Comparison of ENCODE assay signal across 15 cellular contexts in genomic region chr5:158942217-158942616, GRCh38.
"Had no signal": no experiment of that assay in that cellular context is flagged by ENCODE, and none has a peak within 500 bp of the region (broad histone marks: within the 10 kb centered on the region; RNA-seq: fewer than 3 reads in every experiment).

No MANE protein-coding gene starts in this region.

- H3K27ac ChIP-seq: cardiac muscle cell, colonic mucosa, upper lobe of right lung had no signal

- FAIRE-seq: islet of Langerhans had no signal

- H3K36me3 Mint-ChIP-seq: activated CD4-positive, alpha-beta memory T cell treated with anti-CD3 and anti-CD28 coated beads for 36 hours had no signal

- H3K27ac Mint-ChIP-seq: activated CD4-positive, alpha-beta memory T cell treated with anti-CD3 and anti-CD28 coated beads for 36 hours; activated naive CD8-positive, alpha-beta T cell treated with anti-CD3 and anti-CD28 coated beads for 36 hours; nephron progenitor cell had no signal

- H3K4me1 Mint-ChIP-seq: activated naive CD8-positive, alpha-beta T cell treated with anti-CD3 and anti-CD28 coated beads for 36 hours had no signal

- ATAC-seq: stimulated activated naive CD8-positive, alpha-beta T cell treated with anti-CD3 and anti-CD28 coated beads, Interleukin-15, Interleukin-2, amounts not matched to agents 100 U/mL and 50 U/mL, for 24 hours; upper lobe of right lung had no signal

- H3K36me3 ChIP-seq: cardiac muscle cell, colonic mucosa, upper lobe of right lung had no signal

- H3K4me3 ChIP-seq: cardiac muscle cell, colonic mucosa, upper lobe of right lung had no signal

- H3K4me1 ChIP-seq: colonic mucosa, upper lobe of right lung had no signal

- DNase-seq: activated CD4-positive, alpha-beta memory T cell treated with anti-CD3 and anti-CD28 coated beads for 36 hours; activated gamma-delta T cell treated with Interleukin-2 at 50 U/mL for 16 hours; activated naive CD8-positive, alpha-beta T cell treated with anti-CD3 and anti-CD28 coated beads for 36 hours; activated T-cell treated with anti-CD3 and anti-CD28 coated beads, Interleukin-2, amount 50 U/mL, for 48 hours; anterior cingulate cortex; colonic mucosa; effector CD8-positive, alpha-beta T cell; head of caudate nucleus; nephron progenitor cell; stimulated activated CD4-positive, alpha-beta T cell treated with anti-CD3 and anti-CD28 coated beads, Interleukin-12 subunit alpha, Interleukin-12 subunit beta, amount 100 ng/mL, for 4 hours; stimulated activated naive CD8-positive, alpha-beta T cell treated with anti-CD3 and anti-CD28 coated beads, Interleukin-15, Interleukin-2, amounts not matched to agents 100 U/mL and 50 U/mL, for 24 hours; T-helper 9 cell; upper lobe of right lung had no signal

- H3K9me3 Mint-ChIP-seq: activated CD4-positive, alpha-beta memory T cell treated with anti-CD3 and anti-CD28 coated beads for 36 hours; activated naive CD8-positive, alpha-beta T cell treated with anti-CD3 and anti-CD28 coated beads for 36 hours had no signal

- H3K4me3 Mint-ChIP-seq: activated CD4-positive, alpha-beta memory T cell treated with anti-CD3 and anti-CD28 coated beads for 36 hours; activated naive CD8-positive, alpha-beta T cell treated with anti-CD3 and anti-CD28 coated beads for 36 hours; nephron progenitor cell had no signal

- H3K9me3 ChIP-seq: colonic mucosa, upper lobe of right lung had no signal

- H3K27me3 ChIP-seq: cardiac muscle cell, colonic mucosa, upper lobe of right lung had no signal
